ENCODE assay signal across 10 cellular contexts in genomic region chr2:227717687-227718567, GRCh38. TPM values are rescaled to one million over a fixed set of nuclear protein-coding genes. Genes with fewer than 3 reads are reported as not detected.
DNase-seq lines count a peak whose midpoint lies in the region; ATAC-seq and TF ChIP-seq lines count a peak whose summit lies in the region.
"Had no signal": no experiment of that assay in that cellular context is flagged by ENCODE, and none has a peak within 500 bp of the region (broad histone marks: within the 10 kb centered on the region; RNA-seq: fewer than 3 reads in every experiment).

SLC19A3 (minus strand) TSS chr2:227718028; CDS start chr2:227702318, 15,710 bp downstream.

- no TSS peak for BruUV-seq in PC-3 (replicated peaks; lab: Mats Ljungman, UMichigan)

- peak within 1 kb of the TSS in 3 of 4 donors; percentile 31 to 66 (median 56) for H3K4me3 ChIP-seq in Peyer's patch
- H3K4me3 ChIP-seq in esophagus squamous epithelium: peak within 1 kb of the TSS; percentile 16 to 64 (median 42)
- no peak within 1 kb of the TSS for H3K4me3 ChIP-seq in PC-3 (ENCODE audit: low read length)

- H3K4me1 ChIP-seq in Peyer's patch (peaks cover 0 to 15% (median 0%) of the 10 kb centered on the region in 4 donors), esophagus squamous epithelium (peaks cover 8 to 20% (median 12%) of the 10 kb centered on the region in 3 donors), PC-3 (ENCODE audit: insufficient read depth, low read length) (no peaks in the 10 kb centered on the region)

- no peak within 1 kb of the TSS for H3K4me2 ChIP-seq in PC-3 (ENCODE audit: low read length)

- H3K27me3 ChIP-seq in Peyer's patch (no peaks in the 10 kb centered on the region), esophagus squamous epithelium (peaks cover 0 to 5% (median 0%) of the 10 kb centered on the region in 4 donors), PC-3 (ENCODE audit: low read length) (no peaks in the 10 kb centered on the region)

- WGBS in esophagus squamous epithelium, 2 donors: 6 to 15% methylated on average over 4 to 33 of the region's 35 CpGs

- no peak for ATAC-seq in PC-3

- H3K27ac ChIP-seq in Peyer's patch (peak within 1 kb of the TSS in 3 of 4 donors; percentile 25 to 59 (median 48)), esophagus squamous epithelium (peak within 1 kb of the TSS; percentile 14 to 79 (median 66)), temporal lobe (ENCODE audit: low read depth, low read length) (peak within 1 kb of the TSS; percentile 27), PC-3 (ENCODE audit: low read length) (no peak within 1 kb of the TSS)
- H3K27ac ChIP-seq: C4-2B had no signal

- H2AFZ ChIP-seq in PC-3 (ENCODE audit: low read length): no peak within 1 kb of the TSS; the same call in 1 of the 2 replicates

- no peak for TF ChIP-seq CTCF in Peyer's patch (IDR thresholded peaks at IDR 0.05)
- TF ChIP-seq CTCF in esophagus squamous epithelium (IDR thresholded peaks at IDR 0.05): no peak
- TF ChIP-seq CTCF in PC-3 (conservative IDR thresholded peaks at IDR 0.05; ENCODE audit: low read depth, low read length): no peak

- H3K9me2 ChIP-seq in PC-3 (replicated peaks; ENCODE audit: low read length): no peaks in the 10 kb centered on the region

- no peaks in the 10 kb centered on the region for H3K79me2 ChIP-seq in PC-3 (ENCODE audit: low read length)

- POLR2A ChIA-PET in PC-3 (lab: Charles Lee; ENCODE audit: unreplicated experiment): no interaction called here

- TF ChIP-seq POLR2A in Peyer's patch (IDR thresholded peaks at IDR 0.05) (peak in 1 of 2 donors; percentile 39), esophagus squamous epithelium (IDR thresholded peaks at IDR 0.05) (no peak)

- CTCF ChIA-PET in PC-3 (lab: Charles Lee): no interaction called here

- H3K9ac ChIP-seq in PC-3 (ENCODE audit: low read length): no peak within 1 kb of the TSS

- DNase-seq in NCI-H748 (lab: John Stamatoyannopoulos, UW; ENCODE audit: unreplicated experiment): peak; percentile 48
- no peak for DNase-seq in NCI-H748 treated with DMSO at 0.1 percent for 48 hours (lab: John Stamatoyannopoulos, UW)
- peak; percentile 45 to 94 (median 92) for DNase-seq in Peyer's patch
- DNase-seq in esophagus squamous epithelium (lab: John Stamatoyannopoulos, UW): no peak
- peak; percentile 96 for DNase-seq in mesenteric fat pad (ENCODE audit: low spot score)
- no peak for DNase-seq in NCI-H128 (lab: John Stamatoyannopoulos, UW; ENCODE audit: unreplicated experiment)
- DNase-seq in PC-3: no peak
- DNase-seq: activated B cell treated with CpG ODN at 0.5 μM for 24 hours had no signal

- H3K9me3 ChIP-seq in Peyer's patch (no peaks in the 10 kb centered on the region), esophagus squamous epithelium (no peaks in the 10 kb centered on the region), PC-3 (ENCODE audit: low read length) (no peaks in the 10 kb centered on the region)

- H4K20me1 ChIP-seq in PC-3 (ENCODE audit: low read length): no peaks in the 10 kb centered on the region

- H3K36me3 ChIP-seq in Peyer's patch: no peaks in the 10 kb centered on the region
- H3K36me3 ChIP-seq in esophagus squamous epithelium: no peaks in the 10 kb centered on the region
- no peaks in the 10 kb centered on the region for H3K36me3 ChIP-seq in PC-3 (ENCODE audit: low read depth, low read length)

- H3F3A ChIP-seq in PC-3 (ENCODE audit: low read length, unreplicated experiment): no peaks in the 10 kb centered on the region

- intact Hi-C loops in esophagus squamous epithelium (cut with DNase I): no loop called here
- intact Hi-C loops in PC-3 (cut with micrococcal nuclease): no loop called here

RNA-seq across cellular contexts. Expression of gene SLC19A3, which starts in this region (rescaled TPM):
- total RNA-seq in Peyer's patch (10 to 100 TPM in 3 of 4 donors, 1 to 10 TPM in 1; 5.0 to 40.0 (median 23.1) TPM), esophagus squamous epithelium (1 to 10 TPM in 1 of 4 donors, under 1 TPM in 3; 0.42 to 1.1 (median 0.56) TPM), mesenteric fat pad (349 TPM), temporal lobe (1.5 TPM), PC-3 (2014; rRNA removed) (0.26 TPM in 1 of 2 replicates, not detected in the other)
- total RNA-seq: activated B cell treated with CpG ODN at 0.5 μM for 24 hours had no signal

Comparison
In these comparisons a context has a peak if more than half of its experiments do, and no peak if none do; other contexts are left out.
1. DNase-seq: peak in NCI-H748 (single experiment), Peyer's patch (3 of 3) and mesenteric fat pad (single experiment); none in NCI-H748 treated with DMSO at 0.1 percent for 48 hours (single experiment), esophagus squamous epithelium (single experiment), NCI-H128 (single experiment) and PC-3 (single experiment).